Comparison of ENCODE assay signal across 9 cellular contexts in genomic region chr9:29212590-29213373, GRCh38. TPM values are rescaled to one million over a fixed set of nuclear protein-coding genes. Genes with fewer than 3 reads are reported as not detected.
A peak's percentile ranks its signal among the peaks of the same experiment; 100 is the strongest.
DNase-seq lines count a peak whose midpoint lies in the region; ATAC-seq, FAIRE-seq and TF ChIP-seq lines count a peak whose summit lies in the region.
"Had no signal": no experiment of that assay in that cellular context is flagged by ENCODE, and none has a peak within 500 bp of the region (broad histone marks: within the 10 kb centered on the region; RNA-seq: fewer than 3 reads in every experiment).

No MANE protein-coding gene starts in this region.

- FAIRE-seq in GM19239 (lab: Jason Lieb, UNC) = no peak

- H2AFZ ChIP-seq in neuron (ENCODE audit: low read depth, low read length) = peak overlapping the region; percentile 99

- H3K36me3 ChIP-seq in endocrine pancreas (ENCODE audit: control insufficient read depth, insufficient read depth, low read length) (no peaks in the 10 kb centered on the region), neuron (ENCODE audit: insufficient read depth, low read length) (no peaks in the 10 kb centered on the region)

- H3K27me3 ChIP-seq in endocrine pancreas (ENCODE audit: control insufficient read depth, insufficient read depth, low read length) (no peaks in the 10 kb centered on the region), neuron (ENCODE audit: insufficient read depth, low read length) (peaks cover 27% of the 10 kb centered on the region)

- peak; percentile 2 for DNase-seq in NCI-H2227 (lab: John Stamatoyannopoulos, UW; ENCODE audit: unreplicated experiment)
- no peak for DNase-seq in NCI-H2227 treated with DMSO at 0.1 percent for 48 hours (lab: John Stamatoyannopoulos, UW)
- peak; percentile 39 to 69 for DNase-seq in NCI-H446 (lab: John Stamatoyannopoulos, UW)
- no peak for DNase-seq in GM19239 (ENCODE audit: insufficient read length, low spot score)
- DNase-seq in lower leg skin (ENCODE audit: low spot score in 2 of 2) = no peak
- DNase-seq: left cardiac atrium had no signal

- ATAC-seq in HG03095 (IDR thresholded peaks at IDR 0.05; ENCODE audit: unreplicated experiment) = no peak

- H3K9me3 ChIP-seq in endocrine pancreas (ENCODE audit: control insufficient read depth, low read length) (no peaks in the 10 kb centered on the region), neuron (ENCODE audit: low read length) (no peaks in the 10 kb centered on the region)

- no peak for TF ChIP-seq POLR2A in lower leg skin (IDR thresholded peaks at IDR 0.05)

- intact Hi-C loops in lower leg skin (cut with DNase I; ENCODE audit: low total_unique reads) = no loop called here

- no peak for TF ChIP-seq CTCF in lower leg skin (IDR thresholded peaks at IDR 0.05)

- H3K4me1 ChIP-seq in endocrine pancreas (ENCODE audit: control insufficient read depth, insufficient read depth, low read length) = peaks cover 26% of the 10 kb centered on the region
- H3K4me1 ChIP-seq in neuron (ENCODE audit: insufficient read depth, low read length) = peaks cover 20% of the 10 kb centered on the region

- WGBS in lower leg skin, 2 donors = 0 to 2% methylated on average over 33 of the region's 33 CpGs

- H3K4me3 ChIP-seq in endocrine pancreas (ENCODE audit: control insufficient read depth, insufficient read depth, low read length) (peak overlapping the region; percentile 90), neuron (ENCODE audit: low read length) (peak overlapping the region; percentile 90), lower leg skin (ENCODE audit: low read depth, poor library complexity, severe bottlenecking) (no peak overlapping the region)

- peak overlapping the region; percentile 97 for H3K9ac ChIP-seq in endocrine pancreas (ENCODE audit: control insufficient read depth, insufficient read depth, low read length)

RNA-seq across cellular contexts. Expression of gene LINGO2, which starts 0.6 kb away (rescaled TPM):
- total RNA-seq in lower leg skin = not detected
- total RNA-seq: left cardiac atrium had no signal

Comparison
In these comparisons a context has a peak if more than half of its experiments do, and no peak if none do; other contexts are left out.
1. DNase-seq: peak in NCI-H2227 (single experiment) and NCI-H446 (2 of 2); none in NCI-H2227 treated with DMSO at 0.1 percent for 48 hours (single experiment), GM19239 (single experiment) and lower leg skin (0 of 2).